ENCODE assay signal across 8 cellular contexts in the genomic region with DNA sequence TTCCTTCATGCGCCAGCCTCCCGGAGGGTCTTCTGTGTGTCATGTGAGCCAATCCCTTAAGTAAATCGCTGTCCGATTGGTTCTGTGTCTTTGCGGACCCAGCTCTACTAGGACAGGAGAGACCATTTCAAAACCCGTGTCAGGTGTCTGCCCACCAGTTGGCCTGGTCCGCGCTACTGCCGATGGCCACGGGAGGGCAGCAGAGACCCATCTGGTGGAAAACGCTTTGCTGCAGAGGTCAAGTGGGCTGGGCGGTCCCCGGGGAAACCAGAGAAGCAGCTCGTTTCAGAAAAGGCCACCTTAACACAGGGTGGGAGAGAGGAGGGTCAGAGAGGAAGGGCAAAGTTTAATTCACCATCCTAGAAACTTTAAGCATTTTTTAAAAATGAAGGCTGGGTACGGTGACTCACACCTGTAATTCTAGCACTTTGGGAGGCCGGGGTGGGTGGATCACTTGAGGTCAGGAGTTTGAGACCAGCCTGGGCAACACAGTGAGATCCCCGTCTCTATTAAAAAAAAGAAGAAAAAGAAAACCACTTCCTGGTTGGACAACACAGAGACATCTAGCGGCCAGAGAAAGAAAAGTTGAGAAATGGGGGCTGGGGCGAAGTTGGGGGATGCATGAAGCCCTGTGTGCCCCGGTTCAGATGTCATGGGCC. TPM values are rescaled to one million over a fixed set of nuclear protein-coding genes. Genes with fewer than 3 reads are reported as not detected.
DNase-seq lines count a peak whose midpoint lies in the region; ATAC-seq, FAIRE-seq and TF ChIP-seq lines count a peak whose summit lies in the region.

No MANE protein-coding gene starts in this region.

- TF ChIP-seq POLR2A in A549 (IDR thresholded peaks at IDR 0.05; ENCODE audit: low read length) = no peak

- peak overlapping the region; percentile 27; the same call in 2 of the 3 replicates for H3K4me3 ChIP-seq in A549

- no peaks in the 10 kb centered on the region for H3K36me3 Mint-ChIP-seq in activated T-cell treated with anti-CD3 and anti-CD28 coated beads, Interleukin-2, amount 50 U/mL, for 72 hours (ENCODE audit: insufficient read depth in 2 of 2)
- H3K36me3 Mint-ChIP-seq in natural killer cell treated with Interleukin-12 subunit alpha and Interleukin-12 subunit beta and Interleukin-15 and Interleukin-18, amount 100 ng/mL, for 72 hours = no peaks in the 10 kb centered on the region
- H3K36me3 Mint-ChIP-seq in stimulated activated naive B cell treated with anti-CD40 and anti-IgM and Interleukin-4, amounts not matched to agents 10 μg/mL and 1 μg/mL and 100 μg/mL, for 72 hours = no peaks in the 10 kb centered on the region

- POLR2A ChIA-PET in A549 (lab: Yijun Ruan, JAX) = no interaction called here

- H3K27me3 Mint-ChIP-seq in activated T-cell treated with anti-CD3 and anti-CD28 coated beads, Interleukin-2, amount 50 U/mL, for 72 hours (ENCODE audit: low read depth) = no peaks in the 10 kb centered on the region
- H3K27me3 Mint-ChIP-seq in natural killer cell treated with Interleukin-12 subunit alpha and Interleukin-12 subunit beta and Interleukin-15 and Interleukin-18, amount 100 ng/mL, for 72 hours = no peaks in the 10 kb centered on the region
- H3K27me3 Mint-ChIP-seq in stimulated activated naive B cell treated with anti-CD40 and anti-IgM and Interleukin-4, amounts not matched to agents 10 μg/mL and 1 μg/mL and 100 μg/mL, for 72 hours = no peaks in the 10 kb centered on the region

- CTCF ChIA-PET in A549 (lab: Yijun Ruan, JAX) = interaction anchor here (0.5 to 3.0 kb wide), 105 partner anchors 10 to 931 kb away, joined by 3 to 59 read pairs (median 5); a partner anchor contains a TSS

- peak overlapping the region; percentile 67 for H3K4me2 ChIP-seq in A549

- H3K4me1 Mint-ChIP-seq in activated T-cell treated with anti-CD3 and anti-CD28 coated beads, Interleukin-2, amount 50 U/mL, for 72 hours (ENCODE audit: low read depth) = peaks cover 7% of the 10 kb centered on the region
- peaks cover 11 to 18% of the 10 kb centered on the region in 2 donors for H3K4me1 Mint-ChIP-seq in natural killer cell treated with Interleukin-12 subunit alpha and Interleukin-12 subunit beta and Interleukin-15 and Interleukin-18, amount 100 ng/mL, for 72 hours (ENCODE audit: low read depth in 2 of 2)
- peaks cover 5 to 9% of the 10 kb centered on the region in 2 donors for H3K4me1 Mint-ChIP-seq in stimulated activated naive B cell treated with anti-CD40 and anti-IgM and Interleukin-4, amounts not matched to agents 10 μg/mL and 1 μg/mL and 100 μg/mL, for 72 hours

- DNase-seq in A549 (ENCODE audit: low read depth in 1 of 2, low spot score in 1 of 2) = peak; percentile 90 to 96
- DNase-seq in KG1 (lab: John Stamatoyannopoulos, UW) = peak; percentile 52
- peak; percentile 49 for DNase-seq in RCC 7860 (ENCODE audit: low spot score)
- DNase-seq in activated T-cell treated with anti-CD3 and anti-CD28 coated beads, Interleukin-2, amount 50 U/mL, for 72 hours = peak; percentile 88 to 90
- DNase-seq in fibroblast of gingiva (ENCODE audit: low read depth) = peak; percentile 76
- DNase-seq in natural killer cell treated with Interleukin-12 subunit alpha and Interleukin-12 subunit beta and Interleukin-15 and Interleukin-18, amount 100 ng/mL, for 72 hours (ENCODE audit: low spot score) = peak; percentile 92
- DNase-seq in stimulated activated naive B cell treated with anti-CD40 and anti-IgM and Interleukin-4, amounts not matched to agents 10 μg/mL and 1 μg/mL and 100 μg/mL, for 72 hours = peak; percentile 83

- FAIRE-seq in A549 (lab: Jason Lieb, UNC) (peak; percentile 90), RCC 7860 (lab: Jason Lieb, UNC) (peak; percentile 22)

- ATAC-seq in A549 (peak; percentile 92 to 94), GM18867 (IDR thresholded peaks at IDR 0.05; ENCODE audit: unreplicated experiment) (peak; percentile 68)
- peak; percentile 91 for ATAC-seq in activated T-cell treated with anti-CD3 and anti-CD28 coated beads, Interleukin-2, amount 50 U/mL, for 72 hours (replicated peaks in 1 of 2)
- peak; percentile 83 to 93 for ATAC-seq in natural killer cell treated with Interleukin-12 subunit alpha and Interleukin-12 subunit beta and Interleukin-15 and Interleukin-18, amount 100 ng/mL, for 72 hours
- ATAC-seq in stimulated activated naive B cell treated with anti-CD40 and anti-IgM and Interleukin-4, amounts not matched to agents 10 μg/mL and 1 μg/mL and 100 μg/mL, for 72 hours (replicated peaks) = peak; percentile 93

- no peak overlapping the region for H3K27ac Mint-ChIP-seq in activated T-cell treated with anti-CD3 and anti-CD28 coated beads, Interleukin-2, amount 50 U/mL, for 72 hours
- H3K27ac Mint-ChIP-seq in natural killer cell treated with Interleukin-12 subunit alpha and Interleukin-12 subunit beta and Interleukin-15 and Interleukin-18, amount 100 ng/mL, for 72 hours = peak overlapping the region; percentile 74 to 96
- peak overlapping the region; percentile 88 for H3K27ac Mint-ChIP-seq in stimulated activated naive B cell treated with anti-CD40 and anti-IgM and Interleukin-4, amounts not matched to agents 10 μg/mL and 1 μg/mL and 100 μg/mL, for 72 hours

- peak; percentile 90 for TF ChIP-seq CTCF in A549 (IDR thresholded peaks at IDR 0.05)

- no peak for TF ChIP-seq EP300 in A549 (IDR thresholded peaks at IDR 0.05)

- peak overlapping the region; percentile 23 to 73 for H3K4me3 Mint-ChIP-seq in activated T-cell treated with anti-CD3 and anti-CD28 coated beads, Interleukin-2, amount 50 U/mL, for 72 hours
- peak overlapping the region; percentile 71 for H3K4me3 Mint-ChIP-seq in natural killer cell treated with Interleukin-12 subunit alpha and Interleukin-12 subunit beta and Interleukin-15 and Interleukin-18, amount 100 ng/mL, for 72 hours
- peak overlapping the region; percentile 76 to 81 for H3K4me3 Mint-ChIP-seq in stimulated activated naive B cell treated with anti-CD40 and anti-IgM and Interleukin-4, amounts not matched to agents 10 μg/mL and 1 μg/mL and 100 μg/mL, for 72 hours

- WGBS in A549 (ENCODE audit: missing lambda C conversion rate) = 3% methylated on average over 17 of the region's 20 CpGs

- H3K9me3 Mint-ChIP-seq in activated T-cell treated with anti-CD3 and anti-CD28 coated beads, Interleukin-2, amount 50 U/mL, for 72 hours = no peaks in the 10 kb centered on the region
- H3K9me3 Mint-ChIP-seq in natural killer cell treated with Interleukin-12 subunit alpha and Interleukin-12 subunit beta and Interleukin-15 and Interleukin-18, amount 100 ng/mL, for 72 hours = no peaks in the 10 kb centered on the region
- H3K9me3 Mint-ChIP-seq in stimulated activated naive B cell treated with anti-CD40 and anti-IgM and Interleukin-4, amounts not matched to agents 10 μg/mL and 1 μg/mL and 100 μg/mL, for 72 hours = peaks cover 0 to 1% of the 10 kb centered on the region in 2 donors

- no peaks in the 10 kb centered on the region for H3K9me3 ChIP-seq in A549

- peak overlapping the region; percentile 73 to 84 for H3K27ac ChIP-seq in A549

- peaks cover 20% of the 10 kb centered on the region for H3K4me1 ChIP-seq in A549

- peak; percentile 96 to 97 for TF ChIP-seq RAD21 in A549 (conservative IDR thresholded peaks at IDR 0.05 in 1 of 2, IDR thresholded peaks at IDR 0.05 in 1 of 2)

TF ChIP-seq in A549, 52 proteins besides CTCF, POLR2A, EP300 and RAD21 (continues in another document):
- TF ChIP-seq, protein P1, sequence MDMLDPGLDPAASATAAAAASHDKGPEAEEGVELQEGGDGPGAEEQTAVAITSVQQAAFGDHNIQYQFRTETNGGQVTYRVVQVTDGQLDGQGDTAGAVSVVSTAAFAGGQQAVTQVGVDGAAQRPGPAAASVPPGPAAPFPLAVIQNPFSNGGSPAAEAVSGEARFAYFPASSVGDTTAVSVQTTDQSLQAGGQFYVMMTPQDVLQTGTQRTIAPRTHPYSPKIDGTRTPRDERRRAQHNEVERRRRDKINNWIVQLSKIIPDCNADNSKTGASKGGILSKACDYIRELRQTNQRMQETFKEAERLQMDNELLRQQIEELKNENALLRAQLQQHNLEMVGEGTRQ (IDR thresholded peaks at IDR 0.05) = peak; percentile 19; the same call in 1 of the 2 replicates
- TF ChIP-seq MYC (IDR thresholded peaks at IDR 0.05; ENCODE audit: borderline replicate concordance, low read length) (no peak), HDAC2 (IDR thresholded peaks at IDR 0.05) (no peak), NFE2L2 (conservative IDR thresholded peaks at IDR 0.05; ENCODE audit: low read length) (no peak), ZNF302 (CRISPR knock-in tag; IDR thresholded peaks at IDR 0.05) (no peak), NPAS2 (CRISPR knock-in tag; IDR thresholded peaks at IDR 0.05; ENCODE audit: borderline replicate concordance) (no peak), JUNB (IDR thresholded peaks at IDR 0.05) (no peak), POLR2AphosphoS2 (conservative IDR thresholded peaks at IDR 0.05; ENCODE audit: low read length) (no peak), CBX8 (IDR thresholded peaks at IDR 0.05) (no peak), HEYL (CRISPR knock-in tag; IDR thresholded peaks at IDR 0.05) (no peak), SMC3 (IDR thresholded peaks at IDR 0.05) (peak; percentile 90), FOSL2 (IDR thresholded peaks at IDR 0.05) (no peak), FOSL2 (CRISPR knock-in tag; IDR thresholded peaks at IDR 0.05) (peak; percentile 37; the same call in 1 of the 2 replicates), ESRRA (IDR thresholded peaks at IDR 0.05; ENCODE audit: borderline replicate concordance, low read length) (peak; percentile 53; the same call in 1 of the 2 replicates)
- TF ChIP-seq, protein P2, sequence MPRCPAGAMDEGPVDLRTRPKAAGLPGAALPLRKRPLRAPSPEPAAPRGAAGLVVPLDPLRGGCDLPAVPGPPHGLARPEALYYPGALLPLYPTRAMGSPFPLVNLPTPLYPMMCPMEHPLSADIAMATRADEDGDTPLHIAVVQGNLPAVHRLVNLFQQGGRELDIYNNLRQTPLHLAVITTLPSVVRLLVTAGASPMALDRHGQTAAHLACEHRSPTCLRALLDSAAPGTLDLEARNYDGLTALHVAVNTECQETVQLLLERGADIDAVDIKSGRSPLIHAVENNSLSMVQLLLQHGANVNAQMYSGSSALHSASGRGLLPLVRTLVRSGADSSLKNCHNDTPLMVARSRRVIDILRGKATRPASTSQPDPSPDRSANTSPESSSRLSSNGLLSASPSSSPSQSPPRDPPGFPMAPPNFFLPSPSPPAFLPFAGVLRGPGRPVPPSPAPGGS (IDR thresholded peaks at IDR 0.05) = no peak

RNA-seq across cellular contexts. Expression of a gene that starts 2.8 kb away (rescaled TPM):
- polyA plus RNA-seq in A549 (2011; rRNA removed) (0.15 TPM in 1 of 2 replicates, not detected in the other), A549 (2017; fragmentation: RNase III; extraction: RNeasy Plus Mini Kit Qiagen cat#74134 plus additional on column Dnase treatment) (0.04 TPM in 1 of 3 replicates, not detected in the others)
- polyA plus RNA-seq in A549 (2012; cell fraction: cytosol; rRNA removed) = 0.05 TPM in 1 of 2 replicates, not detected in the other
- 0.11 TPM in 1 of 2 replicates, not detected in the other for polyA plus RNA-seq in A549 (2012; cell fraction: nucleus; rRNA removed)
- polyA minus RNA-seq in A549 (2011; rRNA and poly(A)+ RNA removed) = not detected in 2 replicates
- not detected for total RNA-seq in activated T-cell treated with anti-CD3 and anti-CD28 coated beads, Interleukin-2, amount 50 U/mL, for 72 hours
- not detected for total RNA-seq in natural killer cell treated with Interleukin-12 subunit alpha and Interleukin-12 subunit beta and Interleukin-15 and Interleukin-18, amount 100 ng/mL, for 72 hours

Comparison
In these comparisons a context has a peak if more than half of its experiments do, and no peak if none do; other contexts are left out.
1. Peak in every context shown above with its lines: DNase-seq, ATAC-seq, H3K4me3 ChIP-seq and H3K27ac ChIP-seq.